In the genomic region with DNA sequence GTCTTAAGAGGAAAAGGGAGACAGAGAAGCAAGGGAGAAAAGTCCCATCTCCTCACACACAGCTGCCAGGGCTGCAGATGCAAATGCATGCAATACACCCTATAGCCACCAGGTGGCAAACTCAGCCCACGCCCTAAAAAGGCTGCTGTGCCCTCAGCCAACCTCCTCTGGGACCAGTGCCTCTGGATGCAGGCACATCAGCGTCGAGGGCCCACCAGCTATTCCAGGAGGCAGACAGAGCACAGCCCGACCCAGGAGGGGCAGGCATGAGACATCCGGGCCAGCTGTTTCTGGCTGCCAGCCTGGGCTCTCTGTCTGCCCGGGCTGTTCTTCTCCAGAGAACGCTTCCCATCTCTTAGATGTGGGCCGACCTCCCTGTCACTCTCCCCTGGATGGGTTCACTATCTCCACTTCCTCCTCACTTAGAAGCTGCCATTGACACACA, we compare ENCODE assay signal across 8 cellular contexts. TPM values are rescaled to one million over a fixed set of nuclear protein-coding genes. Genes with fewer than 3 reads are reported as not detected.
DNase-seq lines count a peak whose midpoint lies in the region; ATAC-seq lines count a peak whose summit lies in the region.

No MANE protein-coding gene starts in this region.

- DNase-seq in AML-193 (lab: John Stamatoyannopoulos, UW) (peak; percentile 50 to 59), H4 (ENCODE audit: low spot score) (peak; percentile 62), NCI-H226 (peak; percentile 43), kidney glomerular epithelial cell (lab: John Stamatoyannopoulos, UW) (peak; percentile 72)
- peak; percentile 61 for DNase-seq in activated CD4-positive, alpha-beta T cell treated with anti-CD3 and anti-CD28 coated beads for 1 hour
- peak; percentile 59 for DNase-seq in central memory CD4-positive, alpha-beta T cell
- DNase-seq in stimulated activated CD4-positive, alpha-beta T cell treated with anti-CD3 and anti-CD28 coated beads, Interleukin-1b, Interleukin-23, amount 100 ng/mL, for 24 hours (ENCODE audit: low read depth in 4 of 4, low spot score in 1 of 4) = peak; percentile 42 to 70 (median 58)

- ATAC-seq in GM21390 (IDR thresholded peaks at IDR 0.05; ENCODE audit: unreplicated experiment) = no peak

RNA-seq across cellular contexts. Expression of a gene that starts 39.7 kb away (rescaled TPM):
- total RNA-seq in H4 (2014; rRNA removed; shearing (Covaris generic)) = not detected in 2 replicates
